8 cellular contexts compared by ENCODE assay signal in the genomic region with DNA sequence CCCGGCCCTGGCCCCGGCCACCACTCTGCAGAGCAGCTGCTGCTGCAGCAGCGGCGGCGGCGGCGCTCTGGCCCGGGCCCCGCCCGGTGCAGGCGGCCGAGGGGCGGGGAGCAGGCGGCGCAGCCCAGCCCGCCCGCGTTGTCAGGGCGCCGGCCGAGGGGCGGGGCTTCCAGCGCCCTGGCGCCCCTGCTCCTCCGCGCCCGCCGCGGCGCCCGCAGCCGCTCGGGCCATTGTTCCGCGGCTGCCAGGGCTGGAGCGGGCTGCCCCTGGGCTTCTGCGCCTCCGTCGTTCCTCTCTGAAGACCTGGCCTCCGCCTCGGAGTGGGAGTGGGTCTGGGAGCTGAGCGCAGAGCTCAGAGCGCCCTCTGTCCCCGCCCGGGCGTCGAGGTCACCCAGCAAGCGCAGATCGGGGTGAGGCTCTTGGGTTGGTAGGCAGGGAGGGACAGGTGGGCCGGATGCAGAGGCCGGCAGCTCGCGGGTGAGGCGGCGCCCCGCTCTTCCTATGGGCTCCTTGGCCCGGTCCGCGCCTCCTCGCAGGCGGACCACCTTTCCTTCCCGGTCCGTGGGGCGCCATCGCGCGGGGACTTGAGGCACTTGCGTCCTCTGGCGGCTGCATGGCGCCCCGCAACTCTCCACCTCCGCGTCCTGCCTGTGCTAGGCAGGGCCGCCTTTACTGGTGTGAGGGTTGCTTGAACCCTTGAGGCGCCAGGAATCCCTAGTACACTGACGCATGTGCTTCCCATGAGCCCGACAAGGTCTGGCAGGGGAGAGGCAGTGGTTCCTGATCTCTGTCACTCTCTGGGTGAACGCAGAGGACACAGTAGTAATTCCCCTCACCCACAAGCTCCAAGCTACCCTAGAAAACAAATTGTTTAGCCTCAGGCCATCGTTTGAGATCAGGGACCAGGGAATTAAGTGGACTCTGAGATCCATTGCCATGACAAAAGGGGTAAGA. TPM values are rescaled to one million over a fixed set of nuclear protein-coding genes. Genes with fewer than 3 reads are reported as not detected.
DNase-seq lines count a peak whose midpoint lies in the region; ATAC-seq, FAIRE-seq and TF ChIP-seq lines count a peak whose summit lies in the region.

A gene with protein sequence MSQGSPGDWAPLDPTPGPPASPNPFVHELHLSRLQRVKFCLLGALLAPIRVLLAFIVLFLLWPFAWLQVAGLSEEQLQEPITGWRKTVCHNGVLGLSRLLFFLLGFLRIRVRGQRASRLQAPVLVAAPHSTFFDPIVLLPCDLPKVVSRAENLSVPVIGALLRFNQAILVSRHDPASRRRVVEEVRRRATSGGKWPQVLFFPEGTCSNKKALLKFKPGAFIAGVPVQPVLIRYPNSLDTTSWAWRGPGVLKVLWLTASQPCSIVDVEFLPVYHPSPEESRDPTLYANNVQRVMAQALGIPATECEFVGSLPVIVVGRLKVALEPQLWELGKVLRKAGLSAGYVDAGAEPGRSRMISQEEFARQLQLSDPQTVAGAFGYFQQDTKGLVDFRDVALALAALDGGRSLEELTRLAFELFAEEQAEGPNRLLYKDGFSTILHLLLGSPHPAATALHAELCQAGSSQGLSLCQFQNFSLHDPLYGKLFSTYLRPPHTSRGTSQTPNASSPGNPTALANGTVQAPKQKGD (minus strand): TSS at position 69 of the 954 bp plus-strand sequence. CDS start 96 bp downstream, outside the sequence.

- H3K79me2 ChIP-seq in astrocyte (ENCODE audit: insufficient read depth, low read length) = peaks cover 21% of the 10 kb centered on the region

- H3K4me1 ChIP-seq in astrocyte (ENCODE audit: insufficient read depth, low read length) = peaks cover 15% of the 10 kb centered on the region

- peaks cover 23% of the 10 kb centered on the region for H4K20me1 ChIP-seq in astrocyte (ENCODE audit: insufficient read depth, low read length)

- peaks cover under 1% of the 10 kb centered on the region for H3K36me3 Mint-ChIP-seq in astrocyte (ENCODE audit: low read depth, unreplicated experiment)

- no peaks in the 10 kb centered on the region for H3K9me3 Mint-ChIP-seq in astrocyte (ENCODE audit: unreplicated experiment)

- ATAC-seq in HG02943 (IDR thresholded peaks at IDR 0.05; ENCODE audit: low read depth, unreplicated experiment) = peak; percentile 79

- H2AFZ ChIP-seq in astrocyte (ENCODE audit: low read depth, low read length) = peak within 1 kb of the TSS; percentile 100

- no peaks in the 10 kb centered on the region for H3K27me3 Mint-ChIP-seq in astrocyte (ENCODE audit: low read depth, unreplicated experiment)

- FAIRE-seq in GM18507 (lab: Jason Lieb, UNC) (peak; percentile 62), astrocyte (lab: Jason Lieb, UNC) (no peak)

- no peaks in the 10 kb centered on the region for H3K9me3 ChIP-seq in astrocyte (ENCODE audit: insufficient read depth, low read depth, low read length)

- peak within 1 kb of the TSS; percentile 91 for H3K27ac ChIP-seq in astrocyte (ENCODE audit: low read depth, low read length)

- H3K36me3 ChIP-seq in astrocyte (ENCODE audit: insufficient read depth, low read length) = peaks cover 6% of the 10 kb centered on the region

- H3K4me2 ChIP-seq in astrocyte (ENCODE audit: low read length) = peak within 1 kb of the TSS; percentile 95

- H3K27me3 ChIP-seq in astrocyte (ENCODE audit: insufficient read depth, low read length) = no peaks in the 10 kb centered on the region

- H3K4me3 Mint-ChIP-seq in astrocyte (ENCODE audit: unreplicated experiment) = peak within 1 kb of the TSS; percentile 93

- peak; percentile 62 for TF ChIP-seq CTCF in astrocyte (IDR thresholded peaks at IDR 0.05; ENCODE audit: insufficient read depth, low read depth, low read length)

- DNase-seq in GM18507 (ENCODE audit: extremely low spot score, insufficient read length, low read depth) (peak; percentile 80), NCI-H1930 (lab: John Stamatoyannopoulos, UW) (peak; percentile 65 to 69), T-helper 22 cell (ENCODE audit: low read depth) (peak; percentile 80), astrocyte (ENCODE audit: low read depth) (peak; percentile 66), hepatic stellate cell (ENCODE audit: low spot score) (peak; percentile 90), retina (peak; percentile 96), cortex of kidney (lab: John Stamatoyannopoulos, UW) (no peak)

- peak within 1 kb of the TSS; percentile 41 for H3K27ac Mint-ChIP-seq in astrocyte (ENCODE audit: unreplicated experiment)

- H3K4me1 Mint-ChIP-seq in astrocyte (ENCODE audit: low read depth, unreplicated experiment) = peaks cover 17% of the 10 kb centered on the region

- peak within 1 kb of the TSS; percentile 83 for H3K4me3 ChIP-seq in astrocyte (ENCODE audit: insufficient read depth, low read depth, low read length)

- H3K9ac ChIP-seq in astrocyte (ENCODE audit: low read length) = peak within 1 kb of the TSS; percentile 88

RNA-seq across cellular contexts. Expression of the gene that starts here (rescaled TPM):
- 44.4 TPM in 2 replicates for total RNA-seq in astrocyte
